10 cellular contexts compared by ENCODE assay signal in the genomic region with DNA sequence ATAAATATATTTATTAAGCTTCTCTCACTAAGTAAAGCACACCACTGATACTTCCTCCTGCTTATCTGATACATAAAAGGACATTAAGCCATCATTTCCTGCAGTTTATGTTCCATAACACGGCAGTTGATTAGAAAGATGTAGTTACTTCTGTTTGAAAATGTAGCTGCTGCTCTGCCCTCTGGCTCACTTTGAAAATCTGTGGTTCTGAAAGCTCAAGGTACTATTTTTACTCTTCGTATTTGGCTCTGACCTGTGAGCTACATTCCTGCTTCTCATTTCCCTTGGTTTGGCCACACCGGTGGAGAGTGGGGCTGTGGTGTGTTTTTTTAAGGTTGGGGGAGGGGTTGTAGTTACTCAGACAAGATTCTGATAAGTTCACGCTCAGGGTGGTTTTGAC. TPM values are rescaled to one million over a fixed set of nuclear protein-coding genes. Genes with fewer than 3 reads are reported as not detected.
DNase-seq lines count a peak whose midpoint lies in the region; ATAC-seq and TF ChIP-seq lines count a peak whose summit lies in the region.
"Had no signal": no experiment of that assay in that cellular context is flagged by ENCODE, and none has a peak within 500 bp of the region (broad histone marks: within the 10 kb centered on the region; RNA-seq: fewer than 3 reads in every experiment).

No MANE protein-coding gene starts in this region.

- H3K9ac ChIP-seq in KMS-11, result peak overlapping the region; percentile 9; the same call in 1 of the 2 replicates

- peak; percentile 8 for DNase-seq in left kidney (ENCODE audit: low read depth, low spot score)
- DNase-seq in DMS153 treated with DMSO at 0.1 percent for 48 hours (lab: John Stamatoyannopoulos, UW; ENCODE audit: unreplicated experiment), result no peak
- DNase-seq in OCI-LY7 (ENCODE audit: low spot score), result no peak
- DNase-seq in left lobe of liver (ENCODE audit: low spot score), result no peak
- DNase-seq: pancreas, SIG-M5 had no signal

- POLR2A ChIA-PET in OCI-LY7 (lab: Charles Lee), result interaction anchor here (0.6 to 0.7 kb wide), 2 partner anchors 8 to 183 kb away, joined by 3 to 4 read pairs; no protein-coding TSS in a partner anchor

- intact Hi-C loops in OCI-LY7 (cut with micrococcal nuclease; ENCODE audit: unreplicated experiment), result no loop called here

- BruUV-seq in OCI-LY7 (replicated peaks; lab: Mats Ljungman, UMichigan), result no TSS peak

- ATAC-seq in GM18519 (IDR thresholded peaks at IDR 0.05; ENCODE audit: low FRiP score, unreplicated experiment) (peak; percentile 90), GM21723 (IDR thresholded peaks at IDR 0.05; ENCODE audit: unreplicated experiment) (peak; percentile 89), HG03025 (IDR thresholded peaks at IDR 0.05; ENCODE audit: low FRiP score, unreplicated experiment) (no peak), left lobe of liver (no peak)
- ATAC-seq: pancreas had no signal

- H4K20me1 ChIP-seq in KMS-11 (ENCODE audit: insufficient read depth) (no peaks in the 10 kb centered on the region), OCI-LY7 (ENCODE audit: insufficient read depth, low read length) (no peaks in the 10 kb centered on the region)

- no peak for TF ChIP-seq CTCF in KMS-11 (conservative IDR thresholded peaks at IDR 0.05; ENCODE audit: low read depth, low read length)
- TF ChIP-seq CTCF in OCI-LY7 (conservative IDR thresholded peaks at IDR 0.05; ENCODE audit: low read length), result no peak

- H3K27me3 ChIP-seq in KMS-11 (ENCODE audit: insufficient read depth, low read depth), result no peaks in the 10 kb centered on the region
- H3K27me3 ChIP-seq: pancreas had no signal

- H3K27ac ChIP-seq in KMS-11, result peak overlapping the region; percentile 52
- H3K27ac ChIP-seq in OCI-LY7 (ENCODE audit: low read depth, low read length, poor library complexity, severe bottlenecking), result no peak overlapping the region
- H3K27ac ChIP-seq: pancreas had no signal

- no peaks in the 10 kb centered on the region for H3K9me3 ChIP-seq in OCI-LY7 (ENCODE audit: low read length)
- H3K9me3 ChIP-seq: pancreas had no signal

- H3K4me1 ChIP-seq in KMS-11 (ENCODE audit: low read depth, poor library complexity, severe bottlenecking), result peaks cover 39% of the 10 kb centered on the region
- no peaks in the 10 kb centered on the region for H3K4me1 ChIP-seq in OCI-LY7 (ENCODE audit: insufficient read depth, low read length, poor library complexity, severe bottlenecking)
- H3K4me1 ChIP-seq: pancreas had no signal

- H3K4me3 ChIP-seq in KMS-11 (IDR thresholded peaks at IDR 0.05; ENCODE audit: insufficient read depth, low read depth, low read length) (peak overlapping the region; percentile 31), OCI-LY7 (ENCODE audit: low read depth, low read length, poor library complexity, severe bottlenecking) (no peak overlapping the region)
- H3K4me3 ChIP-seq: pancreas had no signal

- no peaks in the 10 kb centered on the region for H3K9me2 ChIP-seq in OCI-LY7 (ENCODE audit: insufficient read depth, low read length)

- H3K79me2 ChIP-seq in KMS-11 (ENCODE audit: insufficient read depth, low read depth) (no peaks in the 10 kb centered on the region), OCI-LY7 (ENCODE audit: insufficient read depth, low read depth, low read length) (no peaks in the 10 kb centered on the region)

- H2AFZ ChIP-seq in KMS-11 (ENCODE audit: low read depth) (peak overlapping the region; percentile 72; the same call in 1 of the 2 replicates), OCI-LY7 (ENCODE audit: low read length) (no peak overlapping the region)

- CTCF ChIA-PET in OCI-LY7 (lab: Charles Lee; ENCODE audit: unreplicated experiment), result interaction anchor here (0.6 to 0.9 kb wide), 2 partner anchors 91 to 362 kb away, joined by 3 read pairs; no protein-coding TSS in a partner anchor

- H3K4me2 ChIP-seq in KMS-11 (peak overlapping the region; percentile 51), OCI-LY7 (ENCODE audit: low read length) (no peak overlapping the region)

- H3K36me3 ChIP-seq in KMS-11 (ENCODE audit: insufficient read depth) (no peaks in the 10 kb centered on the region), OCI-LY7 (ENCODE audit: insufficient read depth, low read length) (no peaks in the 10 kb centered on the region)
- H3K36me3 ChIP-seq: pancreas had no signal

RNA-seq across cellular contexts. Expression of a gene that starts 12.8 kb away (rescaled TPM):
- 0.03 and 0.19 TPM in 2 replicates for total RNA-seq in OCI-LY7 (2014; rRNA removed; shearing (Covaris generic))
- total RNA-seq in OCI-LY7 (2022) (under 0.01 and 0.02 TPM in 2 replicates), left lobe of liver (1.1 TPM)

Comparison
In these comparisons a context has a peak if more than half of its experiments do, and no peak if none do; other contexts are left out.
1. ATAC-seq: peak in GM18519 (single experiment) and GM21723 (single experiment); none in HG03025 (single experiment) and left lobe of liver (single experiment).